ENCODE assay signal across 1 cellular context in the genomic region with DNA sequence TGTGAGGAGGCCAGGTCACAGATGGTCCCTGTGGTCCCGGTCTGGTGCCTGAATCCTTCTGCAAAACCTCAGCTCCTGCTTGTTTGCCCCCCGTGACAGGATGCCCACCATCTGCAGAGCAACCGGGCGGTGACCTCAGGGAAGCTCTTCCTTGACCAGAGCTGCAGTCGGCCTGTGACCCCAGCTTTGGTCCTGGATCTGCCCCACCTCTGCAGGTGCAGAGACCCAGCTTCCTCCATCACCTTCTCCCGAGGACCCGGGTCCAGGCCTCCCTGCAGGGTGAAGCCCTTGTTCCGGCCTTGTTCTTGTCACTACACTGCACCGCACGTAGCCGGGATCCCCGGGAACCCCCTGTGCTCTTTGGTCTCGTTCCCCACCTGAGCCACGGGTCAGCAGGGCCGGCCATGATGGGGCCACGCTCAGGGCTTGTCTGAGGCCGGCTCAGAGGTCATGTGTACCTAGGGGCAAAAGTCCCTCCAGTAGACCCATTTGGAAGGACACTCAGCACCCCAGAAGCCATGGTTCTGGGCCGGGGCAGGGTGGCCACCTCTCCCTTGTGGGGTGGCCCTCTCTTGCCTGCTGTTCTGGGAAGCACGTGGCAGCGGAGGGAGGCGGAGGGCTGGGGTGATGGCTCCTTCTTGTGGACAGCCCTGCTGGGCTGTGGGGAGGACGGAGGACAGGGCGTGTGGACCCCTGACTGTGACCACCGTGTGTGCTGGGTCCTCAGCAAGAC.
A peak's percentile ranks its signal among the peaks of the same experiment; 100 is the strongest.
TF ChIP-seq lines count a peak whose summit lies in the region.

No MANE protein-coding gene starts in this region.

TF ChIP-seq in HepG2, 621 proteins besides CTCF, POLR2A, EP300 and RAD21 (continued from another document and continues in another):
- TF ChIP-seq, protein P1, sequence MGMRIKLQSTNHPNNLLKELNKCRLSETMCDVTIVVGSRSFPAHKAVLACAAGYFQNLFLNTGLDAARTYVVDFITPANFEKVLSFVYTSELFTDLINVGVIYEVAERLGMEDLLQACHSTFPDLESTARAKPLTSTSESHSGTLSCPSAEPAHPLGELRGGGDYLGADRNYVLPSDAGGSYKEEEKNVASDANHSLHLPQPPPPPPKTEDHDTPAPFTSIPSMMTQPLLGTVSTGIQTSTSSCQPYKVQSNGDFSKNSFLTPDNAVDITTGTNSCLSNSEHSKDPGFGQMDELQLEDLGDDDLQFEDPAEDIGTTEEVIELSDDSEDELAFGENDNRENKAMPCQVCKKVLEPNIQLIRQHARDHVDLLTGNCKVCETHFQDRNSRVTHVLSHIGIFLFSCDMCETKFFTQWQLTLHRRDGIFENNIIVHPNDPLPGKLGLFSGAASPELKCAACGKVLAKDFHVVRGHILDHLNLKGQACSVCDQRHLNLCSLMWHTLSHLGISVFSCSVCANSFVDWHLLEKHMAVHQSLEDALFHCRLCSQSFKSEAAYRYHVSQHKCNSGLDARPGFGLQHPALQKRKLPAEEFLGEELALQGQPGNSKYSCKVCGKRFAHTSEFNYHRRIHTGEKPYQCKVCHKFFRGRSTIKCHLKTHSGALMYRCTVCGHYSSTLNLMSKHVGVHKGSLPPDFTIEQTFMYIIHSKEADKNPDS (CRISPR knock-in tag; IDR thresholded peaks at IDR 0.05), result no peak
- TF ChIP-seq ZNF263 (CRISPR knock-in tag; IDR thresholded peaks at IDR 0.05) (peak; percentile 79), ZMYM2 (CRISPR knock-in tag; IDR thresholded peaks at IDR 0.05) (peak; percentile 92), MAF1 (CRISPR knock-in tag; IDR thresholded peaks at IDR 0.05; ENCODE audit: borderline replicate concordance) (no peak), ELF3 (CRISPR knock-in tag; IDR thresholded peaks at IDR 0.05) (no peak), HNF4A (CRISPR knock-in tag; IDR thresholded peaks at IDR 0.05) (peak; percentile 81), ADNP (CRISPR knock-in tag; IDR thresholded peaks at IDR 0.05) (no peak), ZNF446 (CRISPR knock-in tag; IDR thresholded peaks at IDR 0.05) (no peak), ZNF761 (CRISPR knock-in tag; conservative IDR thresholded peaks at IDR 0.05) (no peak), ZNF253 (CRISPR knock-in tag; IDR thresholded peaks at IDR 0.05; ENCODE audit: borderline replicate concordance) (no peak), CENPX (CRISPR knock-in tag; IDR thresholded peaks at IDR 0.05) (no peak), PHF5A (CRISPR knock-in tag; IDR thresholded peaks at IDR 0.05; ENCODE audit: low read depth, unreplicated experiment) (no peak), ZMYM4 (CRISPR knock-in tag; IDR thresholded peaks at IDR 0.05) (no peak), ZSCAN29 (CRISPR knock-in tag; conservative IDR thresholded peaks at IDR 0.05) (no peak), ZC3H13 (CRISPR knock-in tag; IDR thresholded peaks at IDR 0.05) (no peak), HDAC6 (IDR thresholded peaks at IDR 0.05; ENCODE audit: low read depth, low read length) (no peak), ATF7 (IDR thresholded peaks at IDR 0.05) (no peak), ATF7 (CRISPR knock-in tag; IDR thresholded peaks at IDR 0.05) (no peak), DMAP1 (CRISPR knock-in tag; IDR thresholded peaks at IDR 0.05) (no peak), SALL1 (CRISPR knock-in tag; IDR thresholded peaks at IDR 0.05) (peak; percentile 67; the same call in 1 of the 2 replicates), ZNF776 (CRISPR knock-in tag; IDR thresholded peaks at IDR 0.05) (0 out of 2 replicates have a peak, but pooled peaks have one; percentile 48), NFKBIZ (CRISPR knock-in tag; IDR thresholded peaks at IDR 0.05) (no peak), NFYC (CRISPR knock-in tag; IDR thresholded peaks at IDR 0.05) (no peak), ZNF768 (CRISPR knock-in tag; IDR thresholded peaks at IDR 0.05) (peak; percentile 16; the same call in 1 of the 2 replicates), SRSF1 (optimal IDR thresholded peaks at IDR 0.05; ENCODE audit: low read depth, low read length) (no peak), RELA (CRISPR knock-in tag; IDR thresholded peaks at IDR 0.05) (no peak), HOXD1 (CRISPR knock-in tag; IDR thresholded peaks at IDR 0.05) (0 out of 2 replicates have a peak, but pooled peaks have one; percentile 28), RARA (CRISPR knock-in tag; IDR thresholded peaks at IDR 0.05) (peak; percentile 87), HIVEP1 (CRISPR knock-in tag; IDR thresholded peaks at IDR 0.05) (peak; percentile 99), TBX2 (CRISPR knock-in tag; IDR thresholded peaks at IDR 0.05; ENCODE audit: borderline replicate concordance) (peak; percentile 65)
- TF ChIP-seq, protein P2, sequence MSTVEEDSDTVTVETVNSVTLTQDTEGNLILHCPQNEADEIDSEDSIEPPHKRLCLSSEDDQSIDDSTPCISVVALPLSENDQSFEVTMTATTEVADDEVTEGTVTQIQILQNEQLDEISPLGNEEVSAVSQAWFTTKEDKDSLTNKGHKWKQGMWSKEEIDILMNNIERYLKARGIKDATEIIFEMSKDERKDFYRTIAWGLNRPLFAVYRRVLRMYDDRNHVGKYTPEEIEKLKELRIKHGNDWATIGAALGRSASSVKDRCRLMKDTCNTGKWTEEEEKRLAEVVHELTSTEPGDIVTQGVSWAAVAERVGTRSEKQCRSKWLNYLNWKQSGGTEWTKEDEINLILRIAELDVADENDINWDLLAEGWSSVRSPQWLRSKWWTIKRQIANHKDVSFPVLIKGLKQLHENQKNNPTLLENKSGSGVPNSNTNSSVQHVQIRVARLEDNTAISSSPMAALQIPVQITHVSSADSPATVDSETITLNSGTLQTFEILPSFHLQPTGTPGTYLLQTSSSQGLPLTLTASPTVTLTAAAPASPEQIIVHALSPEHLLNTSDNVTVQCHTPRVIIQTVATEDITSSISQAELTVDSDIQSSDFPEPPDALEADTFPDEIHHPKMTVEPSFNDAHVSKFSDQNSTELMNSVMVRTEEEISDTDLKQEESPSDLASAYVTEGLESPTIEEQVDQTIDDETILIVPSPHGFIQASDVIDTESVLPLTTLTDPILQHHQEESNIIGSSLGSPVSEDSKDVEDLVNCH (CRISPR knock-in tag; IDR thresholded peaks at IDR 0.05), result no peak
- TF ChIP-seq, protein P3, sequence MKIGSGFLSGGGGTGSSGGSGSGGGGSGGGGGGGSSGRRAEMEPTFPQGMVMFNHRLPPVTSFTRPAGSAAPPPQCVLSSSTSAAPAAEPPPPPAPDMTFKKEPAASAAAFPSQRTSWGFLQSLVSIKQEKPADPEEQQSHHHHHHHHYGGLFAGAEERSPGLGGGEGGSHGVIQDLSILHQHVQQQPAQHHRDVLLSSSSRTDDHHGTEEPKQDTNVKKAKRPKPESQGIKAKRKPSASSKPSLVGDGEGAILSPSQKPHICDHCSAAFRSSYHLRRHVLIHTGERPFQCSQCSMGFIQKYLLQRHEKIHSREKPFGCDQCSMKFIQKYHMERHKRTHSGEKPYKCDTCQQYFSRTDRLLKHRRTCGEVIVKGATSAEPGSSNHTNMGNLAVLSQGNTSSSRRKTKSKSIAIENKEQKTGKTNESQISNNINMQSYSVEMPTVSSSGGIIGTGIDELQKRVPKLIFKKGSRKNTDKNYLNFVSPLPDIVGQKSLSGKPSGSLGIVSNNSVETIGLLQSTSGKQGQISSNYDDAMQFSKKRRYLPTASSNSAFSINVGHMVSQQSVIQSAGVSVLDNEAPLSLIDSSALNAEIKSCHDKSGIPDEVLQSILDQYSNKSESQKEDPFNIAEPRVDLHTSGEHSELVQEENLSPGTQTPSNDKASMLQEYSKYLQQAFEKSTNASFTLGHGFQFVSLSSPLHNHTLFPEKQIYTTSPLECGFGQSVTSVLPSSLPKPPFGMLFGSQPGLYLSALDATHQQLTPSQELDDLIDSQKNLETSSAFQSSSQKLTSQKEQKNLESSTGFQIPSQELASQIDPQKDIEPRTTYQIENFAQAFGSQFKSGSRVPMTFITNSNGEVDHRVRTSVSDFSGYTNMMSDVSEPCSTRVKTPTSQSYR (CRISPR knock-in tag; IDR thresholded peaks at IDR 0.05; ENCODE audit: borderline replicate concordance), result no peak
- TF ChIP-seq, protein P4, sequence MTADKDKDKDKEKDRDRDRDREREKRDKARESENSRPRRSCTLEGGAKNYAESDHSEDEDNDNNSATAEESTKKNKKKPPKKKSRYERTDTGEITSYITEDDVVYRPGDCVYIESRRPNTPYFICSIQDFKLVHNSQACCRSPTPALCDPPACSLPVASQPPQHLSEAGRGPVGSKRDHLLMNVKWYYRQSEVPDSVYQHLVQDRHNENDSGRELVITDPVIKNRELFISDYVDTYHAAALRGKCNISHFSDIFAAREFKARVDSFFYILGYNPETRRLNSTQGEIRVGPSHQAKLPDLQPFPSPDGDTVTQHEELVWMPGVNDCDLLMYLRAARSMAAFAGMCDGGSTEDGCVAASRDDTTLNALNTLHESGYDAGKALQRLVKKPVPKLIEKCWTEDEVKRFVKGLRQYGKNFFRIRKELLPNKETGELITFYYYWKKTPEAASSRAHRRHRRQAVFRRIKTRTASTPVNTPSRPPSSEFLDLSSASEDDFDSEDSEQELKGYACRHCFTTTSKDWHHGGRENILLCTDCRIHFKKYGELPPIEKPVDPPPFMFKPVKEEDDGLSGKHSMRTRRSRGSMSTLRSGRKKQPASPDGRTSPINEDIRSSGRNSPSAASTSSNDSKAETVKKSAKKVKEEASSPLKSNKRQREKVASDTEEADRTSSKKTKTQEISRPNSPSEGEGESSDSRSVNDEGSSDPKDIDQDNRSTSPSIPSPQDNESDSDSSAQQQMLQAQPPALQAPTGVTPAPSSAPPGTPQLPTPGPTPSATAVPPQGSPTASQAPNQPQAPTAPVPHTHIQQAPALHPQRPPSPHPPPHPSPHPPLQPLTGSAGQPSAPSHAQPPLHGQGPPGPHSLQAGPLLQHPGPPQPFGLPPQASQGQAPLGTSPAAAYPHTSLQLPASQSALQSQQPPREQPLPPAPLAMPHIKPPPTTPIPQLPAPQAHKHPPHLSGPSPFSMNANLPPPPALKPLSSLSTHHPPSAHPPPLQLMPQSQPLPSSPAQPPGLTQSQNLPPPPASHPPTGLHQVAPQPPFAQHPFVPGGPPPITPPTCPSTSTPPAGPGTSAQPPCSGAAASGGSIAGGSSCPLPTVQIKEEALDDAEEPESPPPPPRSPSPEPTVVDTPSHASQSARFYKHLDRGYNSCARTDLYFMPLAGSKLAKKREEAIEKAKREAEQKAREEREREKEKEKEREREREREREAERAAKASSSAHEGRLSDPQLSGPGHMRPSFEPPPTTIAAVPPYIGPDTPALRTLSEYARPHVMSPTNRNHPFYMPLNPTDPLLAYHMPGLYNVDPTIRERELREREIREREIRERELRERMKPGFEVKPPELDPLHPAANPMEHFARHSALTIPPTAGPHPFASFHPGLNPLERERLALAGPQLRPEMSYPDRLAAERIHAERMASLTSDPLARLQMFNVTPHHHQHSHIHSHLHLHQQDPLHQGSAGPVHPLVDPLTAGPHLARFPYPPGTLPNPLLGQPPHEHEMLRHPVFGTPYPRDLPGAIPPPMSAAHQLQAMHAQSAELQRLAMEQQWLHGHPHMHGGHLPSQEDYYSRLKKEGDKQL (CRISPR knock-in tag; IDR thresholded peaks at IDR 0.05; ENCODE audit: low read depth), result no peak
- TF ChIP-seq, protein P5, sequence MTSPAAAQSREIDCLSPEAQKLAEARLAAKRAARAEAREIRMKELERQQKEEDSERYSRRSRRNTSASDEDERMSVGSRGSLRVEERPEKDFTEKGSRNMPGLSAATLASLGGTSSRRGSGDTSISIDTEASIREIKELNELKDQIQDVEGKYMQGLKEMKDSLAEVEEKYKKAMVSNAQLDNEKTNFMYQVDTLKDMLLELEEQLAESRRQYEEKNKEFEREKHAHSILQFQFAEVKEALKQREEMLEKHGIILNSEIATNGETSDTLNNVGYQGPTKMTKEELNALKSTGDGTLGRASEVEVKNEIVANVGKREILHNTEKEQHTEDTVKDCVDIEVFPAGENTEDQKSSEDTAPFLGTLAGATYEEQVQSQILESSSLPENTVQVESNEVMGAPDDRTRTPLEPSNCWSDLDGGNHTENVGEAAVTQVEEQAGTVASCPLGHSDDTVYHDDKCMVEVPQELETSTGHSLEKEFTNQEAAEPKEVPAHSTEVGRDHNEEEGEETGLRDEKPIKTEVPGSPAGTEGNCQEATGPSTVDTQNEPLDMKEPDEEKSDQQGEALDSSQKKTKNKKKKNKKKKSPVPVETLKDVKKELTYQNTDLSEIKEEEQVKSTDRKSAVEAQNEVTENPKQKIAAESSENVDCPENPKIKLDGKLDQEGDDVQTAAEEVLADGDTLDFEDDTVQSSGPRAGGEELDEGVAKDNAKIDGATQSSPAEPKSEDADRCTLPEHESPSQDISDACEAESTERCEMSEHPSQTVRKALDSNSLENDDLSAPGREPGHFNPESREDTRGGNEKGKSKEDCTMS (CRISPR knock-in tag; conservative IDR thresholded peaks at IDR 0.05), result no peak
- TF ChIP-seq, protein P6, sequence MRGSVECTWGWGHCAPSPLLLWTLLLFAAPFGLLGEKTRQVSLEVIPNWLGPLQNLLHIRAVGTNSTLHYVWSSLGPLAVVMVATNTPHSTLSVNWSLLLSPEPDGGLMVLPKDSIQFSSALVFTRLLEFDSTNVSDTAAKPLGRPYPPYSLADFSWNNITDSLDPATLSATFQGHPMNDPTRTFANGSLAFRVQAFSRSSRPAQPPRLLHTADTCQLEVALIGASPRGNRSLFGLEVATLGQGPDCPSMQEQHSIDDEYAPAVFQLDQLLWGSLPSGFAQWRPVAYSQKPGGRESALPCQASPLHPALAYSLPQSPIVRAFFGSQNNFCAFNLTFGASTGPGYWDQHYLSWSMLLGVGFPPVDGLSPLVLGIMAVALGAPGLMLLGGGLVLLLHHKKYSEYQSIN (CRISPR knock-in tag; IDR thresholded peaks at IDR 0.05; ENCODE audit: borderline replicate concordance), result no peak
- TF ChIP-seq, protein P7, sequence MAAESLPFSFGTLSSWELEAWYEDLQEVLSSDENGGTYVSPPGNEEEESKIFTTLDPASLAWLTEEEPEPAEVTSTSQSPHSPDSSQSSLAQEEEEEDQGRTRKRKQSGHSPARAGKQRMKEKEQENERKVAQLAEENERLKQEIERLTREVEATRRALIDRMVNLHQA (CRISPR knock-in tag; IDR thresholded peaks at IDR 0.05), result no peak
- TF ChIP-seq, protein P8, sequence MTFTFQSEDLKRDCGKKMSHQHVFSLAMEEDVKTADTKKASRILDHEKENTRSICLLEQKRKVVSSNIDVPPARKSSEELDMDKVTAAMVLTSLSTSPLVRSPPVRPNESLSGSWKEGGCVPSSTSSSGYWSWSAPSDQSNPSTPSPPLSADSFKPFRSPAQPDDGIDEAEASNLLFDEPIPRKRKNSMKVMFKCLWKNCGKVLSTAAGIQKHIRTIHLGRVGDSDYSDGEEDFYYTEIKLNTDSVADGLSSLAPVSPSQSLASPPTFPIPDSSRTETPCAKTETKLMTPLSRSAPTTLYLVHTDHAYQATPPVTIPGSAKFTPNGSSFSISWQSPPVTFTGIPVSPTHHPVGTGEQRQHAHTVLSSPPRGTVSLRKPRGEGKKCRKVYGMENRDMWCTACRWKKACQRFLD (CRISPR knock-in tag; IDR thresholded peaks at IDR 0.05; ENCODE audit: borderline replicate concordance), result peak; percentile 68; the same call in 1 of the 2 replicates
- TF ChIP-seq, protein P9, sequence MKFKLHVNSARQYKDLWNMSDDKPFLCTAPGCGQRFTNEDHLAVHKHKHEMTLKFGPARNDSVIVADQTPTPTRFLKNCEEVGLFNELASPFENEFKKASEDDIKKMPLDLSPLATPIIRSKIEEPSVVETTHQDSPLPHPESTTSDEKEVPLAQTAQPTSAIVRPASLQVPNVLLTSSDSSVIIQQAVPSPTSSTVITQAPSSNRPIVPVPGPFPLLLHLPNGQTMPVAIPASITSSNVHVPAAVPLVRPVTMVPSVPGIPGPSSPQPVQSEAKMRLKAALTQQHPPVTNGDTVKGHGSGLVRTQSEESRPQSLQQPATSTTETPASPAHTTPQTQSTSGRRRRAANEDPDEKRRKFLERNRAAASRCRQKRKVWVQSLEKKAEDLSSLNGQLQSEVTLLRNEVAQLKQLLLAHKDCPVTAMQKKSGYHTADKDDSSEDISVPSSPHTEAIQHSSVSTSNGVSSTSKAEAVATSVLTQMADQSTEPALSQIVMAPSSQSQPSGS (CRISPR knock-in tag; IDR thresholded peaks at IDR 0.05), result no peak
